27 cellular contexts compared by ENCODE assay signal in genomic region chr6:168311410-168312124, GRCh38. TPM values are rescaled to one million over a fixed set of nuclear protein-coding genes. Genes with fewer than 3 reads are reported as not detected.
DNase-seq lines count a peak whose midpoint lies in the region; ATAC-seq, FAIRE-seq and TF ChIP-seq lines count a peak whose summit lies in the region.
"Had no signal": no experiment of that assay in that cellular context is flagged by ENCODE, and none has a peak within 500 bp of the region (broad histone marks: within the 10 kb centered on the region; RNA-seq: fewer than 3 reads in every experiment).

No MANE protein-coding gene starts in this region.

- TF ChIP-seq EP300 in HepG2 (IDR thresholded peaks at IDR 0.05; ENCODE audit: low read depth in 2 of 2, low read length in 2 of 2) (no peak), HepG2 (CRISPR knock-in tag; IDR thresholded peaks at IDR 0.05; ENCODE audit: borderline replicate concordance) (no peak)

- CTCF ChIA-PET in HepG2 (lab: Yijun Ruan, JAX; ENCODE audit: low intra/inter-chr PET ratio, low total read pairs), result no interaction called here

- DNase-seq in HepG2 (ENCODE audit: low spot score), result no peak
- DNase-seq in right lobe of liver, result no peak
- DNase-seq in endothelial cell (ENCODE audit: low spot score), result no peak
- peak; percentile 54 for DNase-seq in osteocyte (ENCODE audit: extremely low spot score, unreplicated experiment)
- DNase-seq in retina, result no peak
- no peak for DNase-seq in NCI-H774 (lab: John Stamatoyannopoulos, UW)
- DNase-seq: 8988T; CD4-positive, alpha-beta memory T cell; DND-41; MG63; NCI-H1417; NCI-H1694 treated with DMSO at 0.1 percent for 48 hours; NCI-H2081 treated with DMSO at 0.1 percent for 48 hours; NCI-H2171 treated with DMSO at 0.1 percent for 48 hours; NCI-H446; NCI-H526; OCI-M1 had no signal

- in situ Hi-C loops in HepG2 (cut with HindIII; ENCODE audit: extremely low pct_ligation_motif_present, low pct_unique_long_range_greater_than_20kb), result no loop called here

- H3K4me3 ChIP-seq in HepG2 (replicated peaks in 1 of 3; ENCODE audit: insufficient read depth in 1 of 3, low read depth in 2 of 3, low read length in 3 of 3), result no peak overlapping the region
- no peak overlapping the region for H3K4me3 ChIP-seq in right lobe of liver
- H3K4me3 ChIP-seq: BLaER1 treated with 17β-estradiol and CSF1 and Interleukin-3, amounts not matched to agents 10 nM and 100 nM; GM12878; K562; MG63; SJSA1 had no signal

- no peaks in the 10 kb centered on the region for H3K9me3 ChIP-seq in HepG2 (ENCODE audit: low read length)
- no peaks in the 10 kb centered on the region for H3K9me3 ChIP-seq in right lobe of liver
- H3K9me3 ChIP-seq: MG63, SJSA1 had no signal

- ATAC-seq in HepG2 (no peak), right lobe of liver (no peak), HG02623 (IDR thresholded peaks at IDR 0.05; ENCODE audit: unreplicated experiment) (no peak), GM18867 (IDR thresholded peaks at IDR 0.05; ENCODE audit: unreplicated experiment) (no peak)
- ATAC-seq: GM12878, K562, Right ventricle myocardium inferior had no signal

- no peak overlapping the region for H2AFZ ChIP-seq in HepG2 (ENCODE audit: low read length)

- H3K9ac ChIP-seq in HepG2 (ENCODE audit: insufficient read depth, low read depth, low read length), result no peak overlapping the region
- H3K9ac ChIP-seq: BLaER1 treated with 17β-estradiol and CSF1 and Interleukin-3, amounts not matched to agents 10 nM and 100 nM had no signal

- H3K9me3 Mint-ChIP-seq in endothelial cell (ENCODE audit: unreplicated experiment) (no peaks in the 10 kb centered on the region), osteocyte (ENCODE audit: unreplicated experiment) (no peaks in the 10 kb centered on the region)

- H3K4me3 Mint-ChIP-seq in endothelial cell (ENCODE audit: unreplicated experiment), result peak overlapping the region; percentile 10
- no peak overlapping the region for H3K4me3 Mint-ChIP-seq in osteocyte (ENCODE audit: unreplicated experiment)
- H3K4me3 Mint-ChIP-seq: CD4-positive, alpha-beta memory T cell had no signal

- no peak overlapping the region for H3K4me2 ChIP-seq in HepG2 (ENCODE audit: low read depth, low read length)
- H3K4me2 ChIP-seq: BLaER1 treated with 17β-estradiol and CSF1 and Interleukin-3, amounts not matched to agents 10 nM and 100 nM had no signal

- H3K27me3 Mint-ChIP-seq in endothelial cell (ENCODE audit: unreplicated experiment), result peaks cover 5% of the 10 kb centered on the region
- H3K27me3 Mint-ChIP-seq in osteocyte (ENCODE audit: unreplicated experiment), result no peaks in the 10 kb centered on the region

- H4K20me1 ChIP-seq in HepG2 (ENCODE audit: insufficient read depth, low read length), result no peaks in the 10 kb centered on the region
- H4K20me1 ChIP-seq: BLaER1 treated with 17β-estradiol and CSF1 and Interleukin-3, amounts not matched to agents 10 nM and 100 nM had no signal

- no TSS peak for BruUV-seq in HepG2 (replicated peaks; lab: Mats Ljungman, UMichigan)

- H3K36me3 ChIP-seq in HepG2 (replicated peaks in 1 of 2; ENCODE audit: control insufficient read depth in 1 of 2, insufficient read depth in 2 of 2, low read length in 2 of 2), result no peaks in the 10 kb centered on the region
- H3K36me3 ChIP-seq in right lobe of liver, result no peaks in the 10 kb centered on the region
- H3K36me3 ChIP-seq: BLaER1 treated with 17β-estradiol and CSF1 and Interleukin-3, amounts not matched to agents 10 nM and 100 nM; MG63; SJSA1 had no signal

- POLR2A ChIA-PET in HepG2 (lab: Yijun Ruan, JAX), result interaction anchor here (1.2 kb wide), 1 partner anchor 10 kb away, joined by 5 read pairs; no protein-coding TSS in a partner anchor

- WGBS in HepG2 (ENCODE audit: low lambda C conversion rate), result 93% methylated on average over 11 of the region's 11 CpGs
- 88% methylated on average over 11 of the region's 11 CpGs for WGBS in right lobe of liver (ENCODE audit: insufficient coverage, low coverage, low lambda C conversion rate, missing lambda C conversion rate)

- TF ChIP-seq CTCF in HepG2 (CRISPR knock-in tag; IDR thresholded peaks at IDR 0.05) (no peak), right lobe of liver (IDR thresholded peaks at IDR 0.05) (no peak), endothelial cell (IDR thresholded peaks at IDR 0.05; ENCODE audit: unreplicated experiment) (no peak), osteocyte (IDR thresholded peaks at IDR 0.05) (no peak)

- TF ChIP-seq POLR2A in HepG2 (IDR thresholded peaks at IDR 0.05; ENCODE audit: insufficient read depth in 1 of 2, low read depth in 2 of 2, low read length in 2 of 2), result no peak
- TF ChIP-seq POLR2A in right lobe of liver (IDR thresholded peaks at IDR 0.05), result no peak

- H3K27ac ChIP-seq in HepG2 (ENCODE audit: extremely low read length, insufficient read depth, low read length) (no peak overlapping the region), right lobe of liver (no peak overlapping the region)
- H3K27ac ChIP-seq: BLaER1 treated with 17β-estradiol and CSF1 and Interleukin-3, amounts not matched to agents 10 nM and 100 nM; SJSA1 had no signal

- H3K79me2 ChIP-seq in HepG2 (ENCODE audit: insufficient read depth, low read length), result no peaks in the 10 kb centered on the region

- TF ChIP-seq RAD21 in HepG2 (CRISPR knock-in tag; IDR thresholded peaks at IDR 0.05), result no peak

- H3K27me3 ChIP-seq in HepG2 (ENCODE audit: control insufficient read depth in 1 of 2, insufficient read depth in 2 of 2, low read length in 2 of 2), result no peaks in the 10 kb centered on the region
- H3K27me3 ChIP-seq in right lobe of liver, result no peaks in the 10 kb centered on the region
- H3K27me3 ChIP-seq: BLaER1 treated with 17β-estradiol and CSF1 and Interleukin-3, amounts not matched to agents 10 nM and 100 nM; MG63; SJSA1 had no signal

- intact Hi-C loops in HepG2 (cut with micrococcal nuclease; ENCODE audit: unreplicated experiment), result no loop called here
- intact Hi-C loops in right lobe of liver (cut with DNase I), result no loop called here

- peaks cover 19% of the 10 kb centered on the region for H3K4me1 Mint-ChIP-seq in endothelial cell (ENCODE audit: unreplicated experiment)
- H3K4me1 Mint-ChIP-seq in osteocyte (ENCODE audit: unreplicated experiment), result peaks cover 19% of the 10 kb centered on the region
- H3K4me1 Mint-ChIP-seq: CD4-positive, alpha-beta memory T cell had no signal

- H3K27ac Mint-ChIP-seq in endothelial cell (ENCODE audit: unreplicated experiment), result no peak overlapping the region
- H3K27ac Mint-ChIP-seq in osteocyte (ENCODE audit: unreplicated experiment), result no peak overlapping the region

- FAIRE-seq in HepG2 (lab: Jason Lieb, UNC), result peak; percentile 59
- FAIRE-seq: GM12878, K562, RCC 7860 had no signal

- peaks cover 48% of the 10 kb centered on the region for H3K4me1 ChIP-seq in HepG2 (ENCODE audit: insufficient read depth, low read length)
- no peaks in the 10 kb centered on the region for H3K4me1 ChIP-seq in right lobe of liver
- H3K4me1 ChIP-seq: SJSA1 had no signal

- H3K36me3 Mint-ChIP-seq in endothelial cell (ENCODE audit: low read depth, unreplicated experiment) (no peaks in the 10 kb centered on the region), osteocyte (ENCODE audit: unreplicated experiment) (no peaks in the 10 kb centered on the region)
- H3K36me3 Mint-ChIP-seq: CD4-positive, alpha-beta memory T cell had no signal

TF ChIP-seq in HepG2, 621 proteins besides CTCF, POLR2A, EP300 and RAD21 (continues in another document):
- no peak for TF ChIP-seq PAX8 (CRISPR knock-in tag; IDR thresholded peaks at IDR 0.05; ENCODE audit: borderline replicate concordance)
- TF ChIP-seq SETDB1 (CRISPR knock-in tag; IDR thresholded peaks at IDR 0.05; ENCODE audit: borderline replicate concordance), result no peak

RNA-seq across cellular contexts. Expression of gene DACT2, which starts 8.0 kb away (rescaled TPM):
- not detected in 2 replicates for total RNA-seq in HepG2 (2016; rRNA removed; fragmentation: Illumina TruSeq; extraction: Trizol)
- total RNA-seq in HepG2 (2016; cell fraction: cytosol; rRNA removed; fragmentation: Illumina TruSeq; extraction: Trizol; ENCODE audit: low read depth), result not detected in 2 replicates
- not detected in 2 replicates for total RNA-seq in HepG2 (2016; cell fraction: insoluble cytoplasmic fraction; rRNA removed; fragmentation: Illumina TruSeq; extraction: Trizol)
- not detected in 2 replicates for total RNA-seq in HepG2 (2016; cell fraction: membrane; rRNA removed; fragmentation: Illumina TruSeq; extraction: Trizol)
- total RNA-seq in HepG2 (2016; cell fraction: nucleus; rRNA removed; fragmentation: Illumina TruSeq; extraction: Trizol), result not detected in 2 replicates
- 0.10 and 0.15 TPM in 2 replicates for polyA plus RNA-seq in HepG2 (2011; rRNA removed)
- 0.12 and 0.23 TPM in 2 replicates for polyA plus RNA-seq in HepG2 (2011; cell fraction: cytosol; rRNA removed)
- 0.23 and 0.45 TPM in 2 replicates for polyA plus RNA-seq in HepG2 (2011; cell fraction: nucleus; rRNA removed)
- polyA plus RNA-seq in HepG2 (2012), result not detected in 2 replicates
- polyA plus RNA-seq in HepG2 (2016; cell fraction: cytosol; fragmentation: Illumina TruSeq; extraction: Trizol; ENCODE audit: low read depth), result not detected in 2 replicates
- not detected in 2 replicates for polyA plus RNA-seq in HepG2 (2016; cell fraction: insoluble cytoplasmic fraction; fragmentation: Illumina TruSeq; extraction: Trizol; ENCODE audit: low read depth)
- polyA plus RNA-seq in HepG2 (2016; cell fraction: membrane; fragmentation: Illumina TruSeq; extraction: Trizol; ENCODE audit: low read depth), result not detected in 2 replicates
- not detected in 2 replicates for polyA plus RNA-seq in HepG2 (2016; cell fraction: nucleus; fragmentation: Illumina TruSeq; extraction: Trizol; ENCODE audit: insufficient read depth, low read depth)
- 0.26 TPM in 1 of 2 replicates, not detected in the other for polyA minus RNA-seq in HepG2 (2011; rRNA and poly(A)+ RNA removed; ENCODE audit: low replicate concordance)
- polyA minus RNA-seq in HepG2 (2011; cell fraction: cytosol; rRNA and poly(A)+ RNA removed), result 0.26 and 0.30 TPM in 2 replicates
- polyA minus RNA-seq in HepG2 (2011; cell fraction: nucleus; rRNA and poly(A)+ RNA removed), result 0.25 TPM in 1 of 2 replicates, not detected in the other
- total RNA-seq in right lobe of liver, result under 1 TPM in 5 of 6 experiments, not detected in 1; 0.29 to 0.99 (median 0.86) TPM
- total RNA-seq in endothelial cell (ENCODE audit: unreplicated experiment), result 0.23 TPM
- total RNA-seq in osteocyte, result 0.94 and 1.4 TPM in 2 replicates
- total RNA-seq: CD4-positive, alpha-beta memory T cell; GM12878; H4; K562; LHCN-M2; SJSA1 had no signal
- polyA plus RNA-seq: CD4-positive, alpha-beta memory T cell; GM12878; K562 had no signal
